In genomic region chr11:3905080-3905953, GRCh38 we compare ENCODE assay signal across 9 cellular contexts. TPM values are rescaled to one million over a fixed set of nuclear protein-coding genes. Genes with fewer than 3 reads are reported as not detected.
DNase-seq lines count a peak whose midpoint lies in the region; ATAC-seq and TF ChIP-seq lines count a peak whose summit lies in the region.
"Had no signal": no experiment of that assay in that cellular context is flagged by ENCODE, and none has a peak within 500 bp of the region (broad histone marks: within the 10 kb centered on the region; RNA-seq: fewer than 3 reads in every experiment).

No MANE protein-coding gene starts in this region.

- 58 to 71% methylated on average over 3 of the region's 3 CpGs for WGBS in upper lobe of left lung, 2 donors

- no peak for TF ChIP-seq POLR2A in upper lobe of left lung (IDR thresholded peaks at IDR 0.05)

- no peaks in the 10 kb centered on the region for H3K36me3 ChIP-seq in neutrophil
- no peaks in the 10 kb centered on the region for H3K36me3 ChIP-seq in upper lobe of left lung

- peak; percentile 36 for DNase-seq in NK-92 treated with Interleukin-12 subunit alpha and Interleukin-12 subunit beta, amount 100 ng/mL, for 24 hours (lab: John Stamatoyannopoulos, UW)
- DNase-seq in NK-92 (lab: John Stamatoyannopoulos, UW; ENCODE audit: unreplicated experiment) = no peak
- peak; percentile 77 for DNase-seq in central memory CD4-positive, alpha-beta T cell
- DNase-seq in upper lobe of left lung = peak in 1 of 2 donors; percentile 62
- DNase-seq in UCSD-AML1 (lab: John Stamatoyannopoulos, UW; ENCODE audit: unreplicated experiment) = no peak

- H3K27me3 ChIP-seq in neutrophil (no peaks in the 10 kb centered on the region), upper lobe of left lung (no peaks in the 10 kb centered on the region)

- peaks cover 84 to 88% of the 10 kb centered on the region in 2 experiments for H3K4me1 ChIP-seq in neutrophil (ENCODE audit: control insufficient read depth in 1 of 2, insufficient read depth in 1 of 2, low read depth in 1 of 2, low read length in 1 of 2)
- peaks cover 38 to 56% (median 44%) of the 10 kb centered on the region in 4 donors for H3K4me1 ChIP-seq in upper lobe of left lung

- ATAC-seq in HG03442 (IDR thresholded peaks at IDR 0.05; ENCODE audit: unreplicated experiment) (peak; percentile 77), upper lobe of left lung (ENCODE audit: low FRiP score in 2 of 2) (peak; percentile 74 to 85)
- ATAC-seq in activated CD4-positive, CD25-positive, alpha-beta regulatory T cell treated with anti-CD3 and anti-CD28 coated beads, Interleukin-2, amount 50 U/mL, for 24 hours = peak; percentile 99

- TF ChIP-seq CTCF in neutrophil (IDR thresholded peaks at IDR 0.05) (no peak), upper lobe of left lung (IDR thresholded peaks at IDR 0.05) (no peak)

- H3K9me3 ChIP-seq in neutrophil (no peaks in the 10 kb centered on the region), upper lobe of left lung (no peaks in the 10 kb centered on the region)

- H3K4me3 ChIP-seq in neutrophil (ENCODE audit: low read depth in 1 of 2, low read length in 1 of 2) (peak overlapping the region in 1 of 2 experiments; percentile 5), upper lobe of left lung (no peak overlapping the region)

- peak overlapping the region; percentile 90 for H3K27ac ChIP-seq in neutrophil
- peak overlapping the region; percentile 36 to 76 (median 75) for H3K27ac ChIP-seq in upper lobe of left lung
- H3K27ac ChIP-seq: 22Rv1 had no signal

- TF ChIP-seq EP300 in upper lobe of left lung (IDR thresholded peaks at IDR 0.05) = peak in 2 of 4 donors; percentile 48 to 74

RNA-seq across cellular contexts. Expression of gene STIM1, which starts 49.9 kb away (rescaled TPM):
- total RNA-seq in upper lobe of left lung = 10 to 100 TPM; 39.7 to 81.8 (median 56.5) TPM

Comparison
In these comparisons a context has a peak if more than half of its experiments do, and no peak if none do; other contexts are left out.
1. DNase-seq: peak in NK-92 treated with Interleukin-12 subunit alpha and Interleukin-12 subunit beta, amount 100 ng/mL, for 24 hours (single experiment) and central memory CD4-positive, alpha-beta T cell (single experiment); none in NK-92 (single experiment) and UCSD-AML1 (single experiment).
2. Peak in every context shown above with its lines, with median percentiles within 50 percentile points of each other: ATAC-seq.